In genomic region chr5:61408476-61409168, GRCh38 we compare ENCODE assay signal across 8 cellular contexts.
DNase-seq lines count a peak whose midpoint lies in the region; ATAC-seq and TF ChIP-seq lines count a peak whose summit lies in the region.

No MANE protein-coding gene starts in this region.

- 0 to 1% methylated on average over 3 to 28 of the region's 28 CpGs for WGBS in endodermal cell (ENCODE audit: insufficient coverage in 1 of 2, insufficient read length in 1 of 2), 2 experiments
- 0% methylated on average over 22 of the region's 28 CpGs for WGBS in mesenchymal stem cell

- no peak overlapping the region for H3K4ac ChIP-seq in mesenchymal stem cell (ENCODE audit: low read depth in 1 of 2, low read length in 2 of 2)

- no peaks in the 10 kb centered on the region for H3K27me3 Mint-ChIP-seq in endodermal cell (ENCODE audit: insufficient read depth)

- H3K18ac ChIP-seq in mesenchymal stem cell (ENCODE audit: low read depth in 1 of 2, low read length in 2 of 2): no peak overlapping the region

- no peaks in the 10 kb centered on the region for H3K9me2 ChIP-seq in OCI-LY1 (ENCODE audit: low read depth, low read length)

- no peak overlapping the region for H4K91ac ChIP-seq in mesenchymal stem cell (ENCODE audit: low read length)

- H3K27ac Mint-ChIP-seq in endodermal cell: peak overlapping the region; percentile 99

- no peak overlapping the region for H2BK15ac ChIP-seq in mesenchymal stem cell (ENCODE audit: low read depth, poor library complexity, severe bottlenecking)

- no peaks in the 10 kb centered on the region for H3K9me3 ChIP-seq in OCI-LY1 (ENCODE audit: low read length)
- H3K9me3 ChIP-seq in endodermal cell (ENCODE audit: control insufficient read depth, low read length): no peaks in the 10 kb centered on the region
- H3K9me3 ChIP-seq in mesenchymal stem cell (ENCODE audit: control insufficient read depth, low read length): no peaks in the 10 kb centered on the region

- H3F3A ChIP-seq in OCI-LY1 (ENCODE audit: insufficient read depth, low read length): no peaks in the 10 kb centered on the region

- H4K8ac ChIP-seq in mesenchymal stem cell (ENCODE audit: low read length): no peak overlapping the region

- H3K9me3 Mint-ChIP-seq in endodermal cell: no peaks in the 10 kb centered on the region

- H3K23ac ChIP-seq in mesenchymal stem cell (ENCODE audit: low read length in 2 of 2): no peak overlapping the region

- H3K9ac ChIP-seq in OCI-LY1 (ENCODE audit: low read length): no peak overlapping the region
- H3K9ac ChIP-seq in endodermal cell (ENCODE audit: extremely low read depth, low read length, poor library complexity, severe bottlenecking): peak overlapping the region; percentile 94
- peak overlapping the region; percentile 85 for H3K9ac ChIP-seq in mesenchymal stem cell (ENCODE audit: low read length)

- TF ChIP-seq CTCF in OCI-LY1 (IDR thresholded peaks at IDR 0.05; ENCODE audit: low read length) (no peak), endodermal cell (conservative IDR thresholded peaks at IDR 0.05) (no peak)

- H3K27ac ChIP-seq in OCI-LY1 (ENCODE audit: low read depth, low read length, poor library complexity, severe bottlenecking) (no peak overlapping the region), endodermal cell (ENCODE audit: low read depth, low read length) (peak overlapping the region; percentile 91), mesenchymal stem cell (ENCODE audit: low read length, poor library complexity, severe bottlenecking) (peak overlapping the region; percentile 89)

- no peak overlapping the region for H2AK5ac ChIP-seq in mesenchymal stem cell (ENCODE audit: low read length, severe bottlenecking)

- peaks cover 2% of the 10 kb centered on the region for H3K36me3 Mint-ChIP-seq in endodermal cell (ENCODE audit: low read depth)

- H2AFZ ChIP-seq in OCI-LY1 (ENCODE audit: low read length): no peak overlapping the region
- H2AFZ ChIP-seq in mesenchymal stem cell (ENCODE audit: low read depth, low read length): no peak overlapping the region

- no peaks in the 10 kb centered on the region for H3K79me2 ChIP-seq in OCI-LY1 (ENCODE audit: insufficient read depth, low read length)

- no peak overlapping the region for H2BK12ac ChIP-seq in mesenchymal stem cell (ENCODE audit: low read length in 2 of 2)

- H3K4me1 Mint-ChIP-seq in endodermal cell: peaks cover 30% of the 10 kb centered on the region

- no peak overlapping the region for H2BK120ac ChIP-seq in mesenchymal stem cell (ENCODE audit: low read depth, low read length)

- no peak overlapping the region for H2BK5ac ChIP-seq in mesenchymal stem cell (ENCODE audit: low read depth, low read length, poor library complexity, severe bottlenecking)

- H3K14ac ChIP-seq in mesenchymal stem cell (ENCODE audit: low read length in 2 of 2): no peak overlapping the region

- DNase-seq in DMS 273 (lab: John Stamatoyannopoulos, UW; ENCODE audit: unreplicated experiment): peak; percentile 99
- DNase-seq in HuH-7.5 (ENCODE audit: low spot score): peak; percentile 82
- peak; percentile 98 for DNase-seq in activated CD8-positive, alpha-beta memory T cell treated with anti-CD3 and anti-CD28 coated beads, Interleukin-2, amount 50 U/mL, for 48 hours
- peak; percentile 99 for DNase-seq in endodermal cell
- peak; percentile 99 for DNase-seq in mesenchymal stem cell
- peak; percentile 98 for DNase-seq in stimulated activated CD8-positive, alpha-beta memory T cell treated with anti-CD3 and anti-CD28 coated beads, Interleukin-12 subunit alpha, Interleukin-12 subunit beta, amount 100 ng/mL, for 24 hours (ENCODE audit: extremely low read depth)

- H3K79me1 ChIP-seq in mesenchymal stem cell (replicated peaks; ENCODE audit: low read length, poor library complexity, severe bottlenecking): peaks cover 13% of the 10 kb centered on the region

- H4K20me1 ChIP-seq in OCI-LY1 (ENCODE audit: insufficient read depth, low read length): 0 out of 2 replicates have a peak, but pooled peaks cover 4% of the 10 kb centered on the region

- H3K4me3 Mint-ChIP-seq in endodermal cell: peak overlapping the region; percentile 74

- no peaks in the 10 kb centered on the region for H3K27me3 ChIP-seq in OCI-LY1 (ENCODE audit: insufficient read depth, low read length)
- no peaks in the 10 kb centered on the region for H3K27me3 ChIP-seq in endodermal cell (ENCODE audit: control insufficient read depth, insufficient read depth, low read length, poor library complexity, severe bottlenecking)
- no peaks in the 10 kb centered on the region for H3K27me3 ChIP-seq in mesenchymal stem cell (ENCODE audit: control insufficient read depth in 1 of 2, insufficient read depth in 1 of 2, low read length in 2 of 2)

- H3K36me3 ChIP-seq in OCI-LY1 (ENCODE audit: insufficient read depth, low read length) (no peaks in the 10 kb centered on the region), endodermal cell (ENCODE audit: control insufficient read depth, insufficient read depth, low read length) (no peaks in the 10 kb centered on the region), mesenchymal stem cell (ENCODE audit: control insufficient read depth in 1 of 2, insufficient read depth in 2 of 2, low read depth in 1 of 2, low read length in 2 of 2) (no peaks in the 10 kb centered on the region)

- H3K4me1 ChIP-seq in OCI-LY1 (ENCODE audit: insufficient read depth, low read length, severe bottlenecking) (peaks cover 10% of the 10 kb centered on the region), endodermal cell (ENCODE audit: control insufficient read depth, insufficient read depth, low read length) (peaks cover 5% of the 10 kb centered on the region), mesenchymal stem cell (ENCODE audit: control insufficient read depth, insufficient read depth, low read depth, low read length) (peaks cover 4% of the 10 kb centered on the region)

- peak overlapping the region; percentile 45; the same call in 1 of the 2 replicates for H3K4me2 ChIP-seq in OCI-LY1 (ENCODE audit: low read length)
- peak overlapping the region; percentile 47 for H3K4me2 ChIP-seq in mesenchymal stem cell (ENCODE audit: low read length, poor library complexity, severe bottlenecking)

- peak; percentile 99 for ATAC-seq in GM21619 (IDR thresholded peaks at IDR 0.05; ENCODE audit: unreplicated experiment)

- H3K4me3 ChIP-seq in OCI-LY1 (ENCODE audit: low read depth, low read length, poor library complexity, severe bottlenecking) (peak overlapping the region; percentile 22), endodermal cell (ENCODE audit: low read length) (peak overlapping the region; percentile 97), mesenchymal stem cell (ENCODE audit: insufficient read depth in 1 of 2, low read depth in 1 of 2, low read length in 2 of 2) (peak overlapping the region in 1 of 2 experiments; percentile 56)
